9 cellular contexts compared by ENCODE assay signal in genomic region chr7:135509839-135510602, GRCh38. TPM values are rescaled to one million over a fixed set of nuclear protein-coding genes. Genes with fewer than 3 reads are reported as not detected.
A peak's percentile ranks its signal among the peaks of the same experiment; 100 is the strongest.
DNase-seq lines count a peak whose midpoint lies in the region; ATAC-seq and TF ChIP-seq lines count a peak whose summit lies in the region.
"Had no signal": no experiment of that assay in that cellular context is flagged by ENCODE, and none has a peak within 500 bp of the region (broad histone marks: within the 10 kb centered on the region; RNA-seq: fewer than 3 reads in every experiment).

CNOT4 (minus strand) TSS chr7:135510102; CDS start chr7:135438331, 71,771 bp downstream.

- peak; percentile 97 to 98 for ATAC-seq in CD4-positive, CD25-positive, alpha-beta regulatory T cell (ENCODE audit: low read depth in 2 of 2)
- ATAC-seq in GM19438 (IDR thresholded peaks at IDR 0.05; ENCODE audit: low read depth, unreplicated experiment) (peak; percentile 93), HG03565 (IDR thresholded peaks at IDR 0.05; ENCODE audit: unreplicated experiment) (peak; percentile 89), left lung (peak; percentile 98)

- peak within 1 kb of the TSS; percentile 90 for H3K4me3 ChIP-seq in CD4-positive, CD25-positive, alpha-beta regulatory T cell (ENCODE audit: low read depth, low read length)
- peak within 1 kb of the TSS; percentile 66 to 77 for H3K4me3 ChIP-seq in left lung

- intact Hi-C loops in left lung (cut with DNase I), result loop anchor here in 1 of 2 donors (10.0 kb wide), 1 partner anchor 225 kb away; no protein-coding TSS in a partner anchor

- peaks cover 7 to 16% (median 8%) of the 10 kb centered on the region in 4 donors for H3K4me1 Mint-ChIP-seq in CD4-positive, CD25-positive, alpha-beta regulatory T cell

- no peaks in the 10 kb centered on the region for H3K27me3 ChIP-seq in CD4-positive, CD25-positive, alpha-beta regulatory T cell (ENCODE audit: control insufficient read depth, insufficient read depth, low read length)
- H3K27me3 ChIP-seq in left lung, result no peaks in the 10 kb centered on the region

- H3K27ac ChIP-seq in CD4-positive, CD25-positive, alpha-beta regulatory T cell (ENCODE audit: insufficient read depth, low read length, poor library complexity, severe bottlenecking), result peak within 1 kb of the TSS; percentile 95
- H3K27ac ChIP-seq in left lung, result peak within 1 kb of the TSS; percentile 91 to 92

- no peaks in the 10 kb centered on the region for H3K9me3 ChIP-seq in CD4-positive, CD25-positive, alpha-beta regulatory T cell (ENCODE audit: control insufficient read depth in 2 of 2, low read length in 2 of 2)
- H3K9me3 ChIP-seq in left lung, result no peaks in the 10 kb centered on the region

- no peak within 1 kb of the TSS for H3K4me3 Mint-ChIP-seq in CD4-positive, CD25-positive, alpha-beta regulatory T cell
- H3K4me3 Mint-ChIP-seq: stimulated activated naive CD8-positive, alpha-beta T cell treated with anti-CD3 and anti-CD28 coated beads, Interleukin-15, Interleukin-2, amounts not matched to agents 100 ng/mL and 50 ng/mL, for 24 hours had no signal

- H3K36me3 ChIP-seq in CD4-positive, CD25-positive, alpha-beta regulatory T cell (ENCODE audit: control insufficient read depth, insufficient read depth, low read length), result peaks cover 4% of the 10 kb centered on the region
- H3K36me3 ChIP-seq in left lung, result no peaks in the 10 kb centered on the region

- peak; percentile 92 to 98 (median 97) for DNase-seq in CD4-positive, CD25-positive, alpha-beta regulatory T cell
- peak; percentile 97 for DNase-seq in NCI-H748 (lab: John Stamatoyannopoulos, UW; ENCODE audit: unreplicated experiment)
- DNase-seq in activated CD4-positive, alpha-beta T cell treated with anti-CD3 and anti-CD28 coated beads, Interleukin-2, amount 50 U/mL, for 1 hour, result peak; percentile 97
- DNase-seq in dedifferentiated amniotic fluid mesenchymal stem cell (ENCODE audit: extremely low spot score), result peak; percentile 94
- peak; percentile 97 to 98 for DNase-seq in left lung
- peak; percentile 97 for DNase-seq in stimulated activated CD4-positive, alpha-beta T cell treated with anti-CD3 and anti-CD28 coated beads, Interleukin-2, amount 100 ng/mL, for 4 hours (ENCODE audit: low read depth)

- no peak for TF ChIP-seq CTCF in left lung (IDR thresholded peaks at IDR 0.05)

- no peaks in the 10 kb centered on the region for H3K9me3 Mint-ChIP-seq in CD4-positive, CD25-positive, alpha-beta regulatory T cell
- H3K9me3 Mint-ChIP-seq: stimulated activated naive CD8-positive, alpha-beta T cell treated with anti-CD3 and anti-CD28 coated beads, Interleukin-15, Interleukin-2, amounts not matched to agents 100 ng/mL and 50 ng/mL, for 24 hours had no signal

- no peaks in the 10 kb centered on the region for H3K27me3 Mint-ChIP-seq in CD4-positive, CD25-positive, alpha-beta regulatory T cell
- H3K27me3 Mint-ChIP-seq: stimulated activated naive CD8-positive, alpha-beta T cell treated with anti-CD3 and anti-CD28 coated beads, Interleukin-15, Interleukin-2, amounts not matched to agents 100 ng/mL and 50 ng/mL, for 24 hours had no signal

- no peak within 1 kb of the TSS for H3K27ac Mint-ChIP-seq in CD4-positive, CD25-positive, alpha-beta regulatory T cell
- H3K27ac Mint-ChIP-seq: stimulated activated naive CD8-positive, alpha-beta T cell treated with anti-CD3 and anti-CD28 coated beads, Interleukin-15, Interleukin-2, amounts not matched to agents 100 ng/mL and 50 ng/mL, for 24 hours had no signal

- peaks cover 32% of the 10 kb centered on the region for H3K4me1 ChIP-seq in CD4-positive, CD25-positive, alpha-beta regulatory T cell (ENCODE audit: control insufficient read depth, insufficient read depth, low read length, poor library complexity, severe bottlenecking)
- H3K4me1 ChIP-seq in left lung, result peaks cover 4 to 37% of the 10 kb centered on the region in 2 donors

- H3K36me3 Mint-ChIP-seq in CD4-positive, CD25-positive, alpha-beta regulatory T cell, result no peaks in the 10 kb centered on the region

RNA-seq across cellular contexts. Expression of gene CNOT4, which starts in this region (rescaled TPM):
- 43.4 TPM for total RNA-seq in CD4-positive, CD25-positive, alpha-beta regulatory T cell
- polyA plus RNA-seq in CD4-positive, CD25-positive, alpha-beta regulatory T cell, result 10 to 100 TPM; 12.0 to 14.2 (median 13.2) TPM
- total RNA-seq in left lung, result 10 to 100 TPM; 21.6 to 21.8 TPM

Comparison
In these comparisons a context has a peak if more than half of its experiments do, and no peak if none do; other contexts are left out.
1. Peak in every context shown above with its lines: DNase-seq, ATAC-seq, H3K4me3 ChIP-seq and H3K27ac ChIP-seq.